ENCODE assay signal across 10 cellular contexts in the genomic region with DNA sequence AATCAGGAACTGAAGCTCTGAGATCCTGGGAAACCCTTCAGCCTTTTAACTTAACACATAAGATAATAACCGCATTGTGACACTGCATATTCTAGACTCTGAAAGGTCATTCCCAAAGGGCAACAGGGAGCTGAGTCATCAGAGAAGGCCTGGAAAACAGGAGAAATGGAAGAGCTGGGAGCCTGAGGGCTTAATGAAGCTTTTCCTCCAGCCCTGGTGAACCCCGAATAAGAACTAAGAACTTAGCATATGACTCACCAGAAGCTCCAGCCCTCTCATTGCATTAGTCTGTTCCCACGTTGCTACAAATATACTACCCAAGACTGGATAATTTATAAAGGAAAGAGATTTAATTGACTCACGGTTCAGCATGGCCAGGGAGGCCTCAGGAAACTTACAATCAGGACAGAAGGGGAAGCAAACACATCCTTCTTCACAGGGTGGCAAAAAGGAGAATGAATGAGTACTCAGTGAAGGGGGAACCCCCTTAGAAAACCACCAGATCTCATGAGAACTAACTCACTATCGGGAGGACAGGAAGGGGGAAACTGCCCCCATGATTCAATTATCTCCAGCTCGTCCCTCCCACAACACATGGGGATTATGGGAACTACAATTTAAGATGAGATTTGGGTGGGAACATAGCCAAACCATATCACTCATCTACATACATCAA.
DNase-seq lines count a peak whose midpoint lies in the region; ATAC-seq and TF ChIP-seq lines count a peak whose summit lies in the region.
"Had no signal": no experiment of that assay in that cellular context is flagged by ENCODE, and none has a peak within 500 bp of the region (broad histone marks: within the 10 kb centered on the region; RNA-seq: fewer than 3 reads in every experiment).

No MANE protein-coding gene starts in this region.

- H3K9me1 ChIP-seq in IMR-90 (ENCODE audit: insufficient read depth, low read length), result no peaks in the 10 kb centered on the region; the same call in 1 of the 2 replicates

- H3K4ac ChIP-seq in IMR-90 (ENCODE audit: low read depth, low read length), result peak overlapping the region; percentile 43; the same call in 1 of the 2 replicates

- no peak overlapping the region for H3K9ac ChIP-seq in IMR-90 (ENCODE audit: low read depth, low read length)

- CTCF ChIA-PET in IMR-90 (lab: Yijun Ruan, JAX), result no interaction called here

- H3K36me3 ChIP-seq in IMR-90 (ENCODE audit: control insufficient read depth, insufficient read depth, low read length) (no peaks in the 10 kb centered on the region), Peyer's patch (no peaks in the 10 kb centered on the region)
- H3K36me3 ChIP-seq: BE2C had no signal

- H2AK5ac ChIP-seq in IMR-90 (ENCODE audit: low read depth, low read length), result no peak overlapping the region

- TF ChIP-seq POLR2A in IMR-90 (IDR thresholded peaks at IDR 0.05; ENCODE audit: low read depth, low read length) (no peak), Peyer's patch (IDR thresholded peaks at IDR 0.05) (no peak)

- peak overlapping the region; percentile 79; the same call in 1 of the 2 replicates for H2BK20ac ChIP-seq in IMR-90 (ENCODE audit: low read depth, low read length)

- H3K56ac ChIP-seq in IMR-90 (ENCODE audit: extremely low read depth, insufficient read depth, low read length), result no peak overlapping the region; the same call in 1 of the 2 replicates

- no peak overlapping the region for H4K91ac ChIP-seq in IMR-90 (ENCODE audit: insufficient read depth, low read depth, low read length)

- no peak overlapping the region for H2AFZ ChIP-seq in IMR-90 (replicated peaks; ENCODE audit: low read length, poor library complexity)

- H4K20me1 ChIP-seq in IMR-90 (ENCODE audit: insufficient read depth, low read length), result no peaks in the 10 kb centered on the region

- dilution Hi-C loops in IMR-90 (cut with HindIII; ENCODE audit: low sequenced_read_pairs, unreplicated experiment), result no loop called here

- no peak overlapping the region; the same call in 1 of the 2 replicates for H3K14ac ChIP-seq in IMR-90 (replicated peaks; ENCODE audit: low read depth, low read length)

- H3K27me3 ChIP-seq in IMR-90 (ENCODE audit: control insufficient read depth, insufficient read depth, low read length), result no peaks in the 10 kb centered on the region
- peaks cover 0 to 7% (median 0%) of the 10 kb centered on the region in 45 donors for H3K27me3 ChIP-seq in dorsolateral prefrontal cortex
- no peaks in the 10 kb centered on the region for H3K27me3 ChIP-seq in Peyer's patch
- H3K27me3 ChIP-seq: BE2C had no signal

- H3K4me1 ChIP-seq in IMR-90 (ENCODE audit: control insufficient read depth, insufficient read depth, low read length), result no peaks in the 10 kb centered on the region; the same call in 1 of the 2 replicates
- no peaks in the 10 kb centered on the region for H3K4me1 ChIP-seq in Peyer's patch
- H3K4me1 ChIP-seq: BE2C had no signal

- no peak overlapping the region for H2AK9ac ChIP-seq in IMR-90 (replicated peaks; ENCODE audit: low read depth, low read length, poor library complexity)

- H2BK120ac ChIP-seq in IMR-90 (ENCODE audit: low read depth, low read length), result peak overlapping the region; percentile 88

- no peak overlapping the region for H2BK5ac ChIP-seq in IMR-90 (ENCODE audit: low read depth, low read length, poor library complexity, severe bottlenecking)

- BruUV-seq in IMR-90 (replicated peaks; lab: Mats Ljungman, UMichigan), result no TSS peak

- peak overlapping the region; percentile 52; the same call in 1 of the 2 replicates for H3K18ac ChIP-seq in IMR-90 (ENCODE audit: low read depth, low read length)

- POLR2A ChIA-PET in IMR-90 (lab: Charles Lee; ENCODE audit: unreplicated experiment), result no interaction called here

- no peaks in the 10 kb centered on the region for H3K79me1 ChIP-seq in IMR-90 (ENCODE audit: low read depth in 1 of 2, low read length in 2 of 2)

- H4K8ac ChIP-seq in IMR-90 (ENCODE audit: low read depth in 2 of 2, low read length in 2 of 2), result peak overlapping the region; percentile 8 to 69; a peak in 2 of 4 replicates

- no CpG with 5 or more reads among the region's 6 CpGs for WGBS in IMR-90 (ENCODE audit: extremely low coverage in 2 of 2, insufficient read length in 1 of 2), 2 experiments

- no peak for TF ChIP-seq RAD21 in IMR-90 (IDR thresholded peaks at IDR 0.05; ENCODE audit: low read length)

- in situ Hi-C loops in IMR-90 (cut with MboI; ENCODE audit: low sequenced_read_pairs), result no loop called here

- TF ChIP-seq CTCF in IMR-90 (conservative IDR thresholded peaks at IDR 0.05; ENCODE audit: low read depth, low read length) (no peak), dorsolateral prefrontal cortex (IDR thresholded peaks at IDR 0.05 in 54 of 56, conservative IDR thresholded peaks at IDR 0.05 in 2 of 56; ENCODE audit: low read depth in 1 of 56, partially characterized antibody in 56 of 56) (no peak), Peyer's patch (IDR thresholded peaks at IDR 0.05) (no peak)

- peak overlapping the region; percentile 1; the same call in 1 of the 2 replicates for H3K23ac ChIP-seq in IMR-90 (ENCODE audit: low read depth, low read length)

- H4K5ac ChIP-seq in IMR-90 (ENCODE audit: low read depth, low read length), result no peak overlapping the region

- H3K9me3 ChIP-seq in IMR-90 (ENCODE audit: control insufficient read depth, insufficient read depth, low read length), result no peaks in the 10 kb centered on the region
- H3K9me3 ChIP-seq in Peyer's patch, result no peaks in the 10 kb centered on the region
- H3K9me3 ChIP-seq: BE2C had no signal

- ATAC-seq in GM18870 (IDR thresholded peaks at IDR 0.05; ENCODE audit: unreplicated experiment) (peak; percentile 67), IMR-90 (ENCODE audit: low read depth) (peak; percentile 86)

- H3K4me2 ChIP-seq in IMR-90 (ENCODE audit: low read depth, low read length), result no peak overlapping the region

- DNase-seq in A172 (ENCODE audit: low spot score), result peak; percentile 94
- peak; percentile 86 for DNase-seq in IMR-90
- peak; percentile 62 for DNase-seq in epidermal melanocyte (ENCODE audit: insufficient read length, low spot score)
- no peak for DNase-seq in medulla oblongata (ENCODE audit: extremely low spot score)
- no peak for DNase-seq in dorsolateral prefrontal cortex
- DNase-seq in activated T-cell treated with anti-CD3 and anti-CD28 coated beads, Interleukin-2, amount 50 U/mL, for 48 hours, result no peak
- DNase-seq in Peyer's patch, result no peak
- DNase-seq: BE2C had no signal

- peak overlapping the region; percentile 44; the same call in 1 of the 2 replicates for H3K27ac ChIP-seq in IMR-90 (ENCODE audit: insufficient read depth, low read length)
- no peak overlapping the region for H3K27ac ChIP-seq in dorsolateral prefrontal cortex
- no peak overlapping the region for H3K27ac ChIP-seq in Peyer's patch

- intact Hi-C loops in IMR-90 (cut with micrococcal nuclease) (no loop called here), dorsolateral prefrontal cortex (cut with DNase I) (no loop called here)

- no peak overlapping the region for H3K4me3 ChIP-seq in IMR-90 (ENCODE audit: insufficient read depth, low read depth, low read length)
- no peak overlapping the region for H3K4me3 ChIP-seq in dorsolateral prefrontal cortex
- H3K4me3 ChIP-seq in Peyer's patch, result no peak overlapping the region
- H3K4me3 ChIP-seq: lung had no signal

- H2BK15ac ChIP-seq in IMR-90 (ENCODE audit: low read depth, low read length), result no peak overlapping the region; the same call in 2 of the 3 replicates

TF ChIP-seq in IMR-90, 13 proteins besides CTCF, POLR2A, EP300 and RAD21:
- TF ChIP-seq MXI1 (IDR thresholded peaks at IDR 0.05; ENCODE audit: borderline replicate concordance, low read depth, low read length) (no peak), CEBPB (IDR thresholded peaks at IDR 0.05; ENCODE audit: low read depth, low read length) (no peak), RFX5 (IDR thresholded peaks at IDR 0.05; ENCODE audit: low read depth, low read length) (no peak), ELK1 (IDR thresholded peaks at IDR 0.05; ENCODE audit: borderline replicate concordance, low read depth, low read length) (no peak), NFE2L2 (IDR thresholded peaks at IDR 0.05; ENCODE audit: low read depth, low read length) (peak; percentile 44; the same call in 1 of the 2 replicates), FOS (IDR thresholded peaks at IDR 0.05; ENCODE audit: low read depth, low read length) (peak; percentile 42; the same call in 1 of the 2 replicates), RCOR1 (IDR thresholded peaks at IDR 0.05; ENCODE audit: insufficient replicate concordance, low read length) (no peak), MAZ (IDR thresholded peaks at IDR 0.05; ENCODE audit: borderline replicate concordance, low read depth, low read length) (no peak), BHLHE40 (IDR thresholded peaks at IDR 0.05; ENCODE audit: low read depth, low read length) (no peak), USF2 (IDR thresholded peaks at IDR 0.05; ENCODE audit: low read depth, low read length) (no peak), CHD1 (IDR thresholded peaks at IDR 0.05; ENCODE audit: low read depth, low read length) (no peak), MAFK (IDR thresholded peaks at IDR 0.05; ENCODE audit: low read depth, low read length) (no peak)
TF ChIP-seq in IMR-90: peak in this region for 2.

Comparison
In these comparisons a context has a peak if more than half of its experiments do, and no peak if none do; other contexts are left out.
1. DNase-seq: peak in A172 (single experiment), IMR-90 (single experiment) and epidermal melanocyte (single experiment); none in medulla oblongata (single experiment), dorsolateral prefrontal cortex (0 of 10), activated T-cell treated with anti-CD3 and anti-CD28 coated beads, Interleukin-2, amount 50 U/mL, for 48 hours (0 of 2) and Peyer's patch (0 of 3).